1 cellular context compared by ENCODE assay signal in genomic region chr20:2353231-2353630, GRCh38.
TF ChIP-seq lines count a peak whose summit lies in the region.

No MANE protein-coding gene starts in this region.

TF ChIP-seq in GM23338, 12 proteins besides CTCF, POLR2A, EP300 and RAD21 (continued from another document):
- TF ChIP-seq, protein P1, sequence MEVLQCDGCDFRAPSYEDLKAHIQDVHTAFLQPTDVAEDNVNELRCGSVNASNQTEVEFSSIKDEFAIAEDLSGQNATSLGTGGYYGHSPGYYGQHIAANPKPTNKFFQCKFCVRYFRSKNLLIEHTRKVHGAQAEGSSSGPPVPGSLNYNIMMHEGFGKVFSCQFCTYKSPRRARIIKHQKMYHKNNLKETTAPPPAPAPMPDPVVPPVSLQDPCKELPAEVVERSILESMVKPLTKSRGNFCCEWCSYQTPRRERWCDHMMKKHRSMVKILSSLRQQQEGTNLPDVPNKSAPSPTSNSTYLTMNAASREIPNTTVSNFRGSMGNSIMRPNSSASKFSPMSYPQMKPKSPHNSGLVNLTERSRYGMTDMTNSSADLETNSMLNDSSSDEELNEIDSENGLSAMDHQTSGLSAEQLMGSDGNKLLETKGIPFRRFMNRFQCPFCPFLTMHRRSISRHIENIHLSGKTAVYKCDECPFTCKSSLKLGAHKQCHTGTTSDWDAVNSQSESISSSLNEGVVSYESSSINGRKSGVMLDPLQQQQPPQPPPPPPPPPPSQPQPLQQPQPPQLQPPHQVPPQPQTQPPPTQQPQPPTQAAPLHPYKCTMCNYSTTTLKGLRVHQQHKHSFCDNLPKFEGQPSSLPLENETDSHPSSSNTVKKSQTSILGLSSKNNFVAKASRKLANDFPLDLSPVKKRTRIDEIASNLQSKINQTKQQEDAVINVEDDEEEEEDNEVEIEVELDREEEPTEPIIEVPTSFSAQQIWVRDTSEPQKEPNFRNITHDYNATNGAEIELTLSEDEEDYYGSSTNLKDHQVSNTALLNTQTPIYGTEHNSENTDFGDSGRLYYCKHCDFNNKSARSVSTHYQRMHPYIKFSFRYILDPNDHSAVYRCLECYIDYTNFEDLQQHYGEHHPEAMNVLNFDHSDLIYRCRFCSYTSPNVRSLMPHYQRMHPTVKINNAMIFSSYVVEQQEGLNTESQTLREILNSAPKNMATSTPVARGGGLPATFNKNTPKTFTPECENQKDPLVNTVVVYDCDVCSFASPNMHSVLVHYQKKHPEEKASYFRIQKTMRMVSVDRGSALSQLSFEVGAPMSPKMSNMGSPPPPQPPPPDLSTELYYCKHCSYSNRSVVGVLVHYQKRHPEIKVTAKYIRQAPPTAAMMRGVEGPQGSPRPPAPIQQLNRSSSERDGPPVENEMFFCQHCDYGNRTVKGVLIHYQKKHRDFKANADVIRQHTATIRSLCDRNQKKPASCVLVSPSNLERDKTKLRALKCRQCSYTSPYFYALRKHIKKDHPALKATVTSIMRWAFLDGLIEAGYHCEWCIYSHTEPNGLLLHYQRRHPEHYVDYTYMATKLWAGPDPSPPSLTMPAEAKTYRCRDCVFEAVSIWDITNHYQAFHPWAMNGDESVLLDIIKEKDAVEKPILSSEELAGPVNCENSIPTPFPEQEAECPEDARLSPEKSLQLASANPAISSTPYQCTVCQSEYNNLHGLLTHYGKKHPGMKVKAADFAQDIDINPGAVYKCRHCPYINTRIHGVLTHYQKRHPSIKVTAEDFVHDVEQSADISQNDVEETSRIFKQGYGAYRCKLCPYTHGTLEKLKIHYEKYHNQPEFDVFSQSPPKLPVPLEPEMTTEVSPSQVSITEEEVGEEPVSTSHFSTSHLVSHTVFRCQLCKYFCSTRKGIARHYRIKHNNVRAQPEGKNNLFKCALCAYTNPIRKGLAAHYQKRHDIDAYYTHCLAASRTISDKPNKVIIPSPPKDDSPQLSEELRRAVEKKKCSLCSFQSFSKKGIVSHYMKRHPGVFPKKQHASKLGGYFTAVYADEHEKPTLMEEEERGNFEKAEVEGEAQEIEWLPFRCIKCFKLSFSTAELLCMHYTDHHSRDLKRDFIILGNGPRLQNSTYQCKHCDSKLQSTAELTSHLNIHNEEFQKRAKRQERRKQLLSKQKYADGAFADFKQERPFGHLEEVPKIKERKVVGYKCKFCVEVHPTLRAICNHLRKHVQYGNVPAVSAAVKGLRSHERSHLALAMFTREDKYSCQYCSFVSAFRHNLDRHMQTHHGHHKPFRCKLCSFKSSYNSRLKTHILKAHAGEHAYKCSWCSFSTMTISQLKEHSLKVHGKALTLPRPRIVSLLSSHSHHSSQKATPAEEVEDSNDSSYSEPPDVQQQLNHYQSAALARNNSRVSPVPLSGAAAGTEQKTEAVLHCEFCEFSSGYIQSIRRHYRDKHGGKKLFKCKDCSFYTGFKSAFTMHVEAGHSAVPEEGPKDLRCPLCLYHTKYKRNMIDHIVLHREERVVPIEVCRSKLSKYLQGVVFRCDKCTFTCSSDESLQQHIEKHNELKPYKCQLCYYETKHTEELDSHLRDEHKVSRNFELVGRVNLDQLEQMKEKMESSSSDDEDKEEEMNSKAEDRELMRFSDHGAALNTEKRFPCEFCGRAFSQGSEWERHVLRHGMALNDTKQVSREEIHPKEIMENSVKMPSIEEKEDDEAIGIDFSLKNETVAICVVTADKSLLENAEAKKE (CRISPR knock-in tag; IDR thresholded peaks at IDR 0.05) = no peak
- TF ChIP-seq ZNF331 (CRISPR knock-in tag; IDR thresholded peaks at IDR 0.05; ENCODE audit: low read depth) (no peak), EZH2 (IDR thresholded peaks at IDR 0.05; ENCODE audit: low read depth, unreplicated experiment) (no peak)
- TF ChIP-seq, protein P2, sequence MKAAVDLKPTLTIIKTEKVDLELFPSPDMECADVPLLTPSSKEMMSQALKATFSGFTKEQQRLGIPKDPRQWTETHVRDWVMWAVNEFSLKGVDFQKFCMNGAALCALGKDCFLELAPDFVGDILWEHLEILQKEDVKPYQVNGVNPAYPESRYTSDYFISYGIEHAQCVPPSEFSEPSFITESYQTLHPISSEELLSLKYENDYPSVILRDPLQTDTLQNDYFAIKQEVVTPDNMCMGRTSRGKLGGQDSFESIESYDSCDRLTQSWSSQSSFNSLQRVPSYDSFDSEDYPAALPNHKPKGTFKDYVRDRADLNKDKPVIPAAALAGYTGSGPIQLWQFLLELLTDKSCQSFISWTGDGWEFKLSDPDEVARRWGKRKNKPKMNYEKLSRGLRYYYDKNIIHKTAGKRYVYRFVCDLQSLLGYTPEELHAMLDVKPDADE (IDR thresholded peaks at IDR 0.05) = no peak
- TF ChIP-seq, protein P3, sequence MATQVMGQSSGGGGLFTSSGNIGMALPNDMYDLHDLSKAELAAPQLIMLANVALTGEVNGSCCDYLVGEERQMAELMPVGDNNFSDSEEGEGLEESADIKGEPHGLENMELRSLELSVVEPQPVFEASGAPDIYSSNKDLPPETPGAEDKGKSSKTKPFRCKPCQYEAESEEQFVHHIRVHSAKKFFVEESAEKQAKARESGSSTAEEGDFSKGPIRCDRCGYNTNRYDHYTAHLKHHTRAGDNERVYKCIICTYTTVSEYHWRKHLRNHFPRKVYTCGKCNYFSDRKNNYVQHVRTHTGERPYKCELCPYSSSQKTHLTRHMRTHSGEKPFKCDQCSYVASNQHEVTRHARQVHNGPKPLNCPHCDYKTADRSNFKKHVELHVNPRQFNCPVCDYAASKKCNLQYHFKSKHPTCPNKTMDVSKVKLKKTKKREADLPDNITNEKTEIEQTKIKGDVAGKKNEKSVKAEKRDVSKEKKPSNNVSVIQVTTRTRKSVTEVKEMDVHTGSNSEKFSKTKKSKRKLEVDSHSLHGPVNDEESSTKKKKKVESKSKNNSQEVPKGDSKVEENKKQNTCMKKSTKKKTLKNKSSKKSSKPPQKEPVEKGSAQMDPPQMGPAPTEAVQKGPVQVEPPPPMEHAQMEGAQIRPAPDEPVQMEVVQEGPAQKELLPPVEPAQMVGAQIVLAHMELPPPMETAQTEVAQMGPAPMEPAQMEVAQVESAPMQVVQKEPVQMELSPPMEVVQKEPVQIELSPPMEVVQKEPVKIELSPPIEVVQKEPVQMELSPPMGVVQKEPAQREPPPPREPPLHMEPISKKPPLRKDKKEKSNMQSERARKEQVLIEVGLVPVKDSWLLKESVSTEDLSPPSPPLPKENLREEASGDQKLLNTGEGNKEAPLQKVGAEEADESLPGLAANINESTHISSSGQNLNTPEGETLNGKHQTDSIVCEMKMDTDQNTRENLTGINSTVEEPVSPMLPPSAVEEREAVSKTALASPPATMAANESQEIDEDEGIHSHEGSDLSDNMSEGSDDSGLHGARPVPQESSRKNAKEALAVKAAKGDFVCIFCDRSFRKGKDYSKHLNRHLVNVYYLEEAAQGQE (IDR thresholded peaks at IDR 0.05; ENCODE audit: unreplicated experiment) = no peak
